In the genomic region with DNA sequence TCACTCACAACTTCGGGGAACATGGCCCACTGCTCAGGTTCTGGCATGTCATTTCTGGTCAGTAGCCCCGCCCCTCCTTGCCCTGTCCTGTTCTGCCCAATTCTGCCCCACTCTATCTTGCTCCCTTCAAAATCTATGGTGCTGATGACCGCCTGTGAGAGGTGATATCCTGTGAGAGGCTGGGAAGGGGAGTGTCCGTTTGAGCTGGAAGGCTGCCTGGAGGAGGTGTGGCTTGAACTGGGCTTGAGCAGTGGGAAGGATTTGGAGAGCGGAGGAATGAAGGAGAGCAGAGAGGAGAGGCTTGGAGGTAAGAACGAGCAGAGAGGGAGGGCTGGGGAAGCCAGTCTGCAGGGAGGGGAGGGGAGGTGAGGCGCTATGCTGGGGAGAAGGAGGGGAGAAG, we compare ENCODE assay signal across 16 cellular contexts.
DNase-seq lines count a peak whose midpoint lies in the region; ATAC-seq lines count a peak whose summit lies in the region.
"Had no signal": no experiment of that assay in that cellular context is flagged by ENCODE, and none has a peak within 500 bp of the region (broad histone marks: within the 10 kb centered on the region; RNA-seq: fewer than 3 reads in every experiment).

No MANE protein-coding gene starts in this region.

- H2BK5ac ChIP-seq in neuronal stem cell (ENCODE audit: low read length), result no peak overlapping the region

- H3K4ac ChIP-seq in neuronal stem cell (ENCODE audit: low read length), result no peak overlapping the region

- H3K4me2 ChIP-seq in neuronal stem cell (ENCODE audit: insufficient read depth, low read length, poor library complexity, severe bottlenecking), result no peak overlapping the region

- H3K14ac ChIP-seq in neuronal stem cell (ENCODE audit: low read length), result peak overlapping the region; percentile 10

- H2BK15ac ChIP-seq in neuronal stem cell (ENCODE audit: low read length), result no peak overlapping the region

- H3K4me1 ChIP-seq in neuronal stem cell (ENCODE audit: control insufficient read depth in 2 of 2, insufficient read depth in 1 of 2, low read depth in 1 of 2, low read length in 2 of 2), result peaks cover 26 to 43% of the 10 kb centered on the region in 2 donors

- no peak overlapping the region for H2BK12ac ChIP-seq in neuronal stem cell (ENCODE audit: low read length)

- no peak overlapping the region for H3K27ac ChIP-seq in neuronal stem cell (replicated peaks; ENCODE audit: low read length)
- H3K27ac ChIP-seq: coronary artery, SK-N-MC had no signal

- no peak overlapping the region for H3K9ac ChIP-seq in neuronal stem cell (ENCODE audit: low read depth, low read length, poor library complexity)

- no peak overlapping the region for H4K91ac ChIP-seq in neuronal stem cell (ENCODE audit: low read depth, low read length, poor library complexity)

- H3K79me1 ChIP-seq in neuronal stem cell (ENCODE audit: low read depth, low read length), result no peaks in the 10 kb centered on the region

- ATAC-seq in esophagus mucosa, result peak; percentile 44
- ATAC-seq: activated CD4-positive, CD25-positive, alpha-beta regulatory T cell treated with anti-CD3 and anti-CD28 coated beads, Interleukin-2, amount 50 U/mL, for 24 hours; stimulated activated memory B cell treated with anti-CD40 and anti-IgM and Interleukin-4, amounts not matched to agents 10 μg/mL and 1 μg/mL and 100 μg/mL, for 72 hours had no signal

- peaks cover 0 to 17% (median 0%) of the 10 kb centered on the region in 3 experiments for H3K27me3 ChIP-seq in neuronal stem cell (ENCODE audit: control insufficient read depth in 3 of 3, insufficient read depth in 3 of 3, low read depth in 1 of 3, low read length in 3 of 3)

- no peak overlapping the region for H2BK120ac ChIP-seq in neuronal stem cell (ENCODE audit: low read depth, low read length)

- no peak overlapping the region for H3K18ac ChIP-seq in neuronal stem cell (ENCODE audit: low read length)

- no peak overlapping the region for H4K8ac ChIP-seq in neuronal stem cell (ENCODE audit: low read depth, low read length)

- no peak overlapping the region for H2AFZ ChIP-seq in neuronal stem cell (ENCODE audit: low read length)

- WGBS in neuronal stem cell (ENCODE audit: extremely low coverage in 2 of 2, insufficient read length in 2 of 2, insufficient replicate concordance in 1 of 2), 2 donors, result no CpG with 5 or more reads among the region's 7 CpGs

- peak overlapping the region; percentile 33 for H2AK5ac ChIP-seq in neuronal stem cell (ENCODE audit: low read depth, low read length)

- peak; percentile 26 for DNase-seq in ELR (ENCODE audit: low read depth)
- peak; percentile 56 for DNase-seq in NCI-H226
- DNase-seq in neuronal stem cell (ENCODE audit: low spot score), result no peak
- DNase-seq in MV-4-11 (lab: John Stamatoyannopoulos, UW), result no peak
- no peak for DNase-seq in NOMO-1 (lab: John Stamatoyannopoulos, UW; ENCODE audit: unreplicated experiment in 2 of 2)
- DNase-seq in DMS153 (lab: John Stamatoyannopoulos, UW), result no peak
- DNase-seq in NK-92 treated with Interleukin-12 subunit alpha and Interleukin-12 subunit beta, amount 100 ng/mL, for 24 hours (lab: John Stamatoyannopoulos, UW), result no peak
- DNase-seq: COR-L47; NCI-H510A; occipital lobe; stimulated activated CD4-positive, alpha-beta T cell treated with anti-CD3 and anti-CD28 coated beads, Interleukin-2, amount 100 ng/mL, for 24 hours had no signal

- H3K36me3 ChIP-seq in neuronal stem cell (replicated peaks in 1 of 2; ENCODE audit: control insufficient read depth in 2 of 2, insufficient read depth in 2 of 2, low read length in 2 of 2), result no peaks in the 10 kb centered on the region

- no peak overlapping the region for H3K4me3 ChIP-seq in neuronal stem cell (ENCODE audit: low read length in 2 of 2)
- H3K4me3 ChIP-seq: coronary artery, SK-N-MC had no signal

- H3K9me3 ChIP-seq in neuronal stem cell (replicated peaks in 1 of 2; ENCODE audit: control insufficient read depth in 2 of 2, insufficient read depth in 1 of 2, low read depth in 1 of 2, low read length in 2 of 2), result no peaks in the 10 kb centered on the region

- no peak overlapping the region for H3K23ac ChIP-seq in neuronal stem cell (ENCODE audit: low read depth, low read length, poor library complexity)

Comparison
In these comparisons a context has a peak if more than half of its experiments do, and no peak if none do; other contexts are left out.
1. DNase-seq: peak in ELR (single experiment) and NCI-H226 (single experiment); none in neuronal stem cell (single experiment), MV-4-11 (single experiment), NOMO-1 (0 of 2), DMS153 (single experiment) and NK-92 treated with Interleukin-12 subunit alpha and Interleukin-12 subunit beta, amount 100 ng/mL, for 24 hours (single experiment).